Comparison of ENCODE assay signal across 25 cellular contexts in the genomic region with DNA sequence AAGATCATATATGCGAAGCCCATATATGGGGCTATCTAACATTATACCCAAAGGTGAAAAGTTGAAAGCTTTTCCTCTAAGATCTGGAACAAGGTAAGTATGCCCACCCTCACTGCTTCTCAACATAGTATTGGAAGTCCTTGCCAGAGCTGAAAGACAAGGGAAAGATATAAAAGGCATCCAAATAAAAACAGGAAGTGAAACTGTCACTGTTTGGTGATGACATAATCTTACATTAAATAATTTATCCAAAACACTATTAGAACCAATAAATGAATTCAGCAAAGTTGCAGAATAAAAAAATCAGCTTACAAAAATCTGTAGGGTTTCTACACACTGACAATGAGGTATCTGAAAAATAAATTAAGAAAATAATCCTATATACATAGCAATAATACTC.
"Had no signal": no experiment of that assay in that cellular context is flagged by ENCODE, and none has a peak within 500 bp of the region (broad histone marks: within the 10 kb centered on the region; RNA-seq: fewer than 3 reads in every experiment).

No MANE protein-coding gene starts in this region.

- H2AFZ ChIP-seq: PC-9 had no signal

- H3K9me3 Mint-ChIP-seq: activated CD8-positive, alpha-beta T cell treated with anti-CD3 and anti-CD28 coated beads for 36 hours; activated naive CD4-positive, alpha-beta T cell treated with anti-CD3 and anti-CD28 coated beads, Interleukin-2, amount 50 U/mL, for 24 hours had no signal

- H3K9me3 ChIP-seq: breast epithelium, SJCRH30, SK-N-SH had no signal

- H3K4me3 Mint-ChIP-seq: activated CD4-positive, alpha-beta T cell treated with anti-CD3 and anti-CD28 coated beads for 36 hours; activated CD8-positive, alpha-beta T cell treated with anti-CD3 and anti-CD28 coated beads for 36 hours; activated naive CD4-positive, alpha-beta T cell treated with anti-CD3 and anti-CD28 coated beads, Interleukin-2, amount 50 U/mL, for 24 hours had no signal

- H3K36me3 ChIP-seq: breast epithelium, SJCRH30, WERI-Rb-1 had no signal

- H3K27ac Mint-ChIP-seq: activated CD4-positive, alpha-beta T cell treated with anti-CD3 and anti-CD28 coated beads for 36 hours; activated CD8-positive, alpha-beta T cell treated with anti-CD3 and anti-CD28 coated beads for 36 hours; activated naive CD4-positive, alpha-beta T cell treated with anti-CD3 and anti-CD28 coated beads, Interleukin-2, amount 50 U/mL, for 24 hours had no signal

- H3K9me2 ChIP-seq: SK-N-SH had no signal

- H3K9ac ChIP-seq: SK-N-SH had no signal

- H3K36me3 Mint-ChIP-seq: activated naive CD4-positive, alpha-beta T cell treated with anti-CD3 and anti-CD28 coated beads, Interleukin-2, amount 50 U/mL, for 24 hours had no signal

- H3K27me3 ChIP-seq: SJCRH30 had no signal

- H3K27ac ChIP-seq: breast epithelium, coronary artery, PC-9, SJCRH30, WERI-Rb-1 had no signal

- ATAC-seq: activated CD4-positive, alpha-beta T cell treated with anti-CD3 and anti-CD28 coated beads for 36 hours; activated CD8-positive, alpha-beta T cell treated with anti-CD3 and anti-CD28 coated beads for 36 hours had no signal

- H3K4me2 ChIP-seq: PC-9, SK-N-SH had no signal

- H3K4me3 ChIP-seq: breast epithelium, coronary artery, PC-9, SJCRH30 had no signal

- H3K4me1 ChIP-seq: breast epithelium, SJCRH30 had no signal

- H3K4me1 Mint-ChIP-seq: activated CD4-positive, alpha-beta T cell treated with anti-CD3 and anti-CD28 coated beads for 36 hours; activated naive CD4-positive, alpha-beta T cell treated with anti-CD3 and anti-CD28 coated beads, Interleukin-2, amount 50 U/mL, for 24 hours had no signal

- DNase-seq: activated CD4-positive, alpha-beta T cell treated with anti-CD3 and anti-CD28 coated beads for 36 hours; activated CD8-positive, alpha-beta memory T cell treated with anti-CD3 and anti-CD28 coated beads, Interleukin-2, amount 50 U/mL, for 48 hours; activated CD8-positive, alpha-beta T cell treated with anti-CD3 and anti-CD28 coated beads for 36 hours; activated T-cell treated with anti-CD3 and anti-CD28 coated beads, Interleukin-2, amount 50 U/mL, for 1 hour; aorta; caudate nucleus; KG1; NCI-H1092 treated with DMSO at 0.1 percent for 48 hours; NCI-H1417 treated with DMSO at 0.1 percent for 48 hours; NCI-H1694; NCI-H2029; NCI-H2107; NCI-H2171 treated with DMSO at 0.1 percent for 48 hours; NCI-H345; NCI-H510A; NCI-H526 treated with DMSO at 0.1 percent for 48 hours; NCI-H82; PC-9; SJCRH30; SK-N-SH; T-helper 1 cell; WERI-Rb-1 had no signal
